1 cellular context compared by ENCODE assay signal in the genomic region with DNA sequence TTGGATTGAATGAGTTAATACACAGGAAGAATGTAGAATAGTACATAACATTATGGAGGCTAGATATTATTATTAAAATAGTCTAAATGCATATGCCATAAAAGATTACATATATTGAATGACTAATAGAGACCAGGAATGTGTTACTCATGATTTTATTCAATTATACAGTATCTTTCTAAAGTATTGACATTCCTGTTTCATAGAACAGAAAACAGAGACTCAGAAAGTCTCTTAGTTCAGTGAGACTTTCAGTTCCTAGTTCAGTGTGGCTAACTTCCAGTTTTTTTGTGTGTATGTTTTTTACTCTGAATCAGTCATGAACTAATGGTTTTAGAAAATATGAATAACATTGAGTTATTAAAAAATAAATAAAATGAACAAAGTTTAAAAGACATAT.
TF ChIP-seq lines count a peak whose summit lies in the region.

No MANE protein-coding gene starts in this region.

TF ChIP-seq in HepG2, 621 proteins besides CTCF, POLR2A, EP300 and RAD21 (continued from another document):
- TF ChIP-seq, protein P1, sequence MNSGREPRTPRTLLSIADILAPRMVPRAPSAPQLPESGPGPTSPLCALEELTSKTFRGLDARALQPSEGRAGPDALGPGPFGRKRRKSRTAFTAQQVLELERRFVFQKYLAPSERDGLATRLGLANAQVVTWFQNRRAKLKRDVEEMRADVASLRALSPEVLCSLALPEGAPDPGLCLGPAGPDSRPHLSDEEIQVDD (CRISPR knock-in tag; IDR thresholded peaks at IDR 0.05; ENCODE audit: borderline replicate concordance): no peak
- no peak for TF ChIP-seq ZNF605 (CRISPR knock-in tag; IDR thresholded peaks at IDR 0.05)
- TF ChIP-seq, protein P2, sequence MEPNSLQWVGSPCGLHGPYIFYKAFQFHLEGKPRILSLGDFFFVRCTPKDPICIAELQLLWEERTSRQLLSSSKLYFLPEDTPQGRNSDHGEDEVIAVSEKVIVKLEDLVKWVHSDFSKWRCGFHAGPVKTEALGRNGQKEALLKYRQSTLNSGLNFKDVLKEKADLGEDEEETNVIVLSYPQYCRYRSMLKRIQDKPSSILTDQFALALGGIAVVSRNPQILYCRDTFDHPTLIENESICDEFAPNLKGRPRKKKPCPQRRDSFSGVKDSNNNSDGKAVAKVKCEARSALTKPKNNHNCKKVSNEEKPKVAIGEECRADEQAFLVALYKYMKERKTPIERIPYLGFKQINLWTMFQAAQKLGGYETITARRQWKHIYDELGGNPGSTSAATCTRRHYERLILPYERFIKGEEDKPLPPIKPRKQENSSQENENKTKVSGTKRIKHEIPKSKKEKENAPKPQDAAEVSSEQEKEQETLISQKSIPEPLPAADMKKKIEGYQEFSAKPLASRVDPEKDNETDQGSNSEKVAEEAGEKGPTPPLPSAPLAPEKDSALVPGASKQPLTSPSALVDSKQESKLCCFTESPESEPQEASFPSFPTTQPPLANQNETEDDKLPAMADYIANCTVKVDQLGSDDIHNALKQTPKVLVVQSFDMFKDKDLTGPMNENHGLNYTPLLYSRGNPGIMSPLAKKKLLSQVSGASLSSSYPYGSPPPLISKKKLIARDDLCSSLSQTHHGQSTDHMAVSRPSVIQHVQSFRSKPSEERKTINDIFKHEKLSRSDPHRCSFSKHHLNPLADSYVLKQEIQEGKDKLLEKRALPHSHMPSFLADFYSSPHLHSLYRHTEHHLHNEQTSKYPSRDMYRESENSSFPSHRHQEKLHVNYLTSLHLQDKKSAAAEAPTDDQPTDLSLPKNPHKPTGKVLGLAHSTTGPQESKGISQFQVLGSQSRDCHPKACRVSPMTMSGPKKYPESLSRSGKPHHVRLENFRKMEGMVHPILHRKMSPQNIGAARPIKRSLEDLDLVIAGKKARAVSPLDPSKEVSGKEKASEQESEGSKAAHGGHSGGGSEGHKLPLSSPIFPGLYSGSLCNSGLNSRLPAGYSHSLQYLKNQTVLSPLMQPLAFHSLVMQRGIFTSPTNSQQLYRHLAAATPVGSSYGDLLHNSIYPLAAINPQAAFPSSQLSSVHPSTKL (CRISPR knock-in tag; IDR thresholded peaks at IDR 0.05): no peak
- TF ChIP-seq, protein P3, sequence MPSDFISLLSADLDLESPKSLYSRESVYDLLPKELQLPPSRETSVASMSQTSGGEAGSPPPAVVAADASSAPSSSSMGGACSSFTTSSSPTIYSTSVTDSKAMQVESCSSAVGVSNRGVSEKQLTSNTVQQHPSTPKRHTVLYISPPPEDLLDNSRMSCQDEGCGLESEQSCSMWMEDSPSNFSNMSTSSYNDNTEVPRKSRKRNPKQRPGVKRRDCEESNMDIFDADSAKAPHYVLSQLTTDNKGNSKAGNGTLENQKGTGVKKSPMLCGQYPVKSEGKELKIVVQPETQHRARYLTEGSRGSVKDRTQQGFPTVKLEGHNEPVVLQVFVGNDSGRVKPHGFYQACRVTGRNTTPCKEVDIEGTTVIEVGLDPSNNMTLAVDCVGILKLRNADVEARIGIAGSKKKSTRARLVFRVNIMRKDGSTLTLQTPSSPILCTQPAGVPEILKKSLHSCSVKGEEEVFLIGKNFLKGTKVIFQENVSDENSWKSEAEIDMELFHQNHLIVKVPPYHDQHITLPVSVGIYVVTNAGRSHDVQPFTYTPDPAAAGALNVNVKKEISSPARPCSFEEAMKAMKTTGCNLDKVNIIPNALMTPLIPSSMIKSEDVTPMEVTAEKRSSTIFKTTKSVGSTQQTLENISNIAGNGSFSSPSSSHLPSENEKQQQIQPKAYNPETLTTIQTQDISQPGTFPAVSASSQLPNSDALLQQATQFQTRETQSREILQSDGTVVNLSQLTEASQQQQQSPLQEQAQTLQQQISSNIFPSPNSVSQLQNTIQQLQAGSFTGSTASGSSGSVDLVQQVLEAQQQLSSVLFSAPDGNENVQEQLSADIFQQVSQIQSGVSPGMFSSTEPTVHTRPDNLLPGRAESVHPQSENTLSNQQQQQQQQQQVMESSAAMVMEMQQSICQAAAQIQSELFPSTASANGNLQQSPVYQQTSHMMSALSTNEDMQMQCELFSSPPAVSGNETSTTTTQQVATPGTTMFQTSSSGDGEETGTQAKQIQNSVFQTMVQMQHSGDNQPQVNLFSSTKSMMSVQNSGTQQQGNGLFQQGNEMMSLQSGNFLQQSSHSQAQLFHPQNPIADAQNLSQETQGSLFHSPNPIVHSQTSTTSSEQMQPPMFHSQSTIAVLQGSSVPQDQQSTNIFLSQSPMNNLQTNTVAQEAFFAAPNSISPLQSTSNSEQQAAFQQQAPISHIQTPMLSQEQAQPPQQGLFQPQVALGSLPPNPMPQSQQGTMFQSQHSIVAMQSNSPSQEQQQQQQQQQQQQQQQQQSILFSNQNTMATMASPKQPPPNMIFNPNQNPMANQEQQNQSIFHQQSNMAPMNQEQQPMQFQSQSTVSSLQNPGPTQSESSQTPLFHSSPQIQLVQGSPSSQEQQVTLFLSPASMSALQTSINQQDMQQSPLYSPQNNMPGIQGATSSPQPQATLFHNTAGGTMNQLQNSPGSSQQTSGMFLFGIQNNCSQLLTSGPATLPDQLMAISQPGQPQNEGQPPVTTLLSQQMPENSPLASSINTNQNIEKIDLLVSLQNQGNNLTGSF (CRISPR knock-in tag; IDR thresholded peaks at IDR 0.05): no peak
- TF ChIP-seq, protein P4, sequence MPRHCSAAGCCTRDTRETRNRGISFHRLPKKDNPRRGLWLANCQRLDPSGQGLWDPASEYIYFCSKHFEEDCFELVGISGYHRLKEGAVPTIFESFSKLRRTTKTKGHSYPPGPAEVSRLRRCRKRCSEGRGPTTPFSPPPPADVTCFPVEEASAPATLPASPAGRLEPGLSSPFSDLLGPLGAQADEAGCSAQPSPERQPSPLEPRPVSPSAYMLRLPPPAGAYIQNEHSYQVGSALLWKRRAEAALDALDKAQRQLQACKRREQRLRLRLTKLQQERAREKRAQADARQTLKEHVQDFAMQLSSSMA (CRISPR knock-in tag; IDR thresholded peaks at IDR 0.05): no peak
- no peak for TF ChIP-seq MIER3 (CRISPR knock-in tag; IDR thresholded peaks at IDR 0.05; ENCODE audit: borderline replicate concordance)
- TF ChIP-seq ZNF644 (CRISPR knock-in tag; IDR thresholded peaks at IDR 0.05; ENCODE audit: low read depth): no peak
- no peak for TF ChIP-seq ZNF619 (CRISPR knock-in tag; IDR thresholded peaks at IDR 0.05)
